Comparison of ENCODE assay signal across 27 cellular contexts in genomic region chr6:166104872-166105271, GRCh38.
"Had no signal": no experiment of that assay in that cellular context is flagged by ENCODE, and none has a peak within 500 bp of the region (broad histone marks: within the 10 kb centered on the region; RNA-seq: fewer than 3 reads in every experiment).

No MANE protein-coding gene starts in this region.

- H3K4me3 ChIP-seq: stomach, suprapubic skin, testis, thoracic aorta, thyroid gland, tibial artery, tibial nerve, transverse colon, upper lobe of left lung, upper lobe of right lung, uterus, vagina had no signal

- H3K4me3 Mint-ChIP-seq: stimulated activated effector memory CD8-positive, alpha-beta T cell treated with anti-CD3 and anti-CD28 coated beads, Interleukin-12 subunit alpha, Interleukin-12 subunit beta, amount 100 ng/mL, for 72 hours; stimulated activated memory B cell treated with anti-CD40 and anti-IgM and Interleukin-4, amounts not matched to agents 10 μg/mL and 1 μg/mL and 100 μg/mL, for 72 hours; stimulated activated naive B cell treated with anti-CD40 and anti-IgM and Interleukin-4, amounts not matched to agents 10 μg/mL and 1 μg/mL and 100 μg/mL, for 72 hours; stimulated activated naive CD8-positive, alpha-beta T cell treated with anti-CD3 and anti-CD28 coated beads, Interleukin-15, amount 100 ng/mL, for 72 hours; stimulated activated naive CD8-positive, alpha-beta T cell treated with anti-CD3 and anti-CD28 coated beads, Interleukin-15, Interleukin-2, amounts not matched to agents 100 ng/mL and 50 ng/mL, for 24 hours; type B pancreatic cell had no signal

- H3K27ac Mint-ChIP-seq: stimulated activated effector memory CD8-positive, alpha-beta T cell treated with anti-CD3 and anti-CD28 coated beads, Interleukin-12 subunit alpha, Interleukin-12 subunit beta, amount 100 ng/mL, for 72 hours; stimulated activated memory B cell treated with anti-CD40 and anti-IgM and Interleukin-4, amounts not matched to agents 10 μg/mL and 1 μg/mL and 100 μg/mL, for 72 hours; stimulated activated naive B cell treated with anti-CD40 and anti-IgM and Interleukin-4, amounts not matched to agents 10 μg/mL and 1 μg/mL and 100 μg/mL, for 72 hours; stimulated activated naive CD8-positive, alpha-beta T cell treated with anti-CD3 and anti-CD28 coated beads, Interleukin-15, amount 100 ng/mL, for 72 hours; stimulated activated naive CD8-positive, alpha-beta T cell treated with anti-CD3 and anti-CD28 coated beads, Interleukin-15, Interleukin-2, amounts not matched to agents 100 ng/mL and 50 ng/mL, for 24 hours; type B pancreatic cell had no signal

- H3K27me3 ChIP-seq: suprapubic skin, testis, thyroid gland, tibial nerve, upper lobe of left lung, upper lobe of right lung, uterus, vagina had no signal

- H3K36me3 Mint-ChIP-seq: stimulated activated effector memory CD8-positive, alpha-beta T cell treated with anti-CD3 and anti-CD28 coated beads, Interleukin-12 subunit alpha, Interleukin-12 subunit beta, amount 100 ng/mL, for 72 hours; stimulated activated memory B cell treated with anti-CD40 and anti-IgM and Interleukin-4, amounts not matched to agents 10 μg/mL and 1 μg/mL and 100 μg/mL, for 72 hours; type B pancreatic cell had no signal

- H3K27ac ChIP-seq: stomach, suprapubic skin, testis, thoracic aorta, thyroid gland, tibial artery, tibial nerve, transverse colon, upper lobe of left lung, upper lobe of right lung, uterus, vagina had no signal

- DNase-seq: stimulated activated CD4-positive, alpha-beta T cell treated with anti-CD3 and anti-CD28 coated beads, Interleukin-2, amount 100 ng/mL, for 48 hours; stimulated activated CD4-positive, alpha-beta T cell treated with anti-CD3 and anti-CD28 coated beads, Interleukin-4, amount 100 ng/mL, for 1 hour; stimulated activated CD4-positive, alpha-beta T cell treated with anti-CD3 and anti-CD28 coated beads, Interleukin-4, amount 100 ng/mL, for 24 hours; stimulated activated CD4-positive, alpha-beta T cell treated with anti-CD3 and anti-CD28 coated beads, Interleukin-4, amount 100 ng/mL, for 4 hours; stimulated activated CD8-positive, alpha-beta memory T cell treated with anti-CD3 and anti-CD28 coated beads, Interleukin-4, amount 100 ng/mL, for 48 hours; stimulated activated naive B cell treated with anti-CD40 and anti-IgM and Interleukin-4, amounts not matched to agents 10 μg/mL and 1 μg/mL and 100 μg/mL, for 72 hours; stimulated activated naive CD4-positive, alpha-beta T cell; stimulated activated naive CD4-positive, alpha-beta T cell treated with Interleukin-2 at 50 U/mL for 16 hours; stimulated activated naive CD8-positive, alpha-beta T cell treated with anti-CD3 and anti-CD28 coated beads, Interleukin-15, amount 100 ng/mL, for 72 hours; stimulated activated naive CD8-positive, alpha-beta T cell treated with anti-CD3 and anti-CD28 coated beads, Interleukin-15, Interleukin-2, amounts not matched to agents 100 U/mL and 50 U/mL, for 24 hours; stomach; substantia nigra; testis; thyroid gland; tibial artery; transverse colon; upper lobe of right lung; uterus had no signal

- H3K27me3 Mint-ChIP-seq: stimulated activated memory B cell treated with anti-CD40 and anti-IgM and Interleukin-4, amounts not matched to agents 10 μg/mL and 1 μg/mL and 100 μg/mL, for 72 hours had no signal

- H3K9me3 ChIP-seq: suprapubic skin, testis, thoracic aorta, thyroid gland, transverse colon, upper lobe of right lung, vagina had no signal

- H3K36me3 ChIP-seq: stomach, suprapubic skin, thoracic aorta, thyroid gland, tibial artery, tibial nerve, transverse colon, upper lobe of left lung, upper lobe of right lung, uterus, vagina had no signal

- ATAC-seq: stimulated activated naive CD8-positive, alpha-beta T cell treated with anti-CD3 and anti-CD28 coated beads, Interleukin-15, amount 100 ng/mL, for 72 hours; upper lobe of right lung had no signal

- H3K4me1 ChIP-seq: suprapubic skin, testis, thyroid gland, tibial artery, tibial nerve, transverse colon, upper lobe of left lung, upper lobe of right lung, uterus, vagina had no signal
